In genomic region chr7:139769066-139769465, GRCh38 we compare ENCODE assay signal across 1 cellular context.
TF ChIP-seq lines count a peak whose summit lies in the region.

No MANE protein-coding gene starts in this region.

TF ChIP-seq in IMR-90, 13 proteins besides CTCF, POLR2A, EP300 and RAD21 (continued from another document):
- TF ChIP-seq, protein P1, sequence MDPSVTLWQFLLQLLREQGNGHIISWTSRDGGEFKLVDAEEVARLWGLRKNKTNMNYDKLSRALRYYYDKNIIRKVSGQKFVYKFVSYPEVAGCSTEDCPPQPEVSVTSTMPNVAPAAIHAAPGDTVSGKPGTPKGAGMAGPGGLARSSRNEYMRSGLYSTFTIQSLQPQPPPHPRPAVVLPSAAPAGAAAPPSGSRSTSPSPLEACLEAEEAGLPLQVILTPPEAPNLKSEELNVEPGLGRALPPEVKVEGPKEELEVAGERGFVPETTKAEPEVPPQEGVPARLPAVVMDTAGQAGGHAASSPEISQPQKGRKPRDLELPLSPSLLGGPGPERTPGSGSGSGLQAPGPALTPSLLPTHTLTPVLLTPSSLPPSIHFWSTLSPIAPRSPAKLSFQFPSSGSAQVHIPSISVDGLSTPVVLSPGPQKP (IDR thresholded peaks at IDR 0.05; ENCODE audit: borderline replicate concordance, low read depth, low read length), result no peak
- TF ChIP-seq MAFK (IDR thresholded peaks at IDR 0.05; ENCODE audit: low read depth, low read length), result no peak
- TF ChIP-seq NFE2L2 (IDR thresholded peaks at IDR 0.05; ENCODE audit: low read depth, low read length), result no peak
- TF ChIP-seq MXI1 (IDR thresholded peaks at IDR 0.05; ENCODE audit: borderline replicate concordance, low read depth, low read length), result no peak
- no peak for TF ChIP-seq BHLHE40 (IDR thresholded peaks at IDR 0.05; ENCODE audit: low read depth, low read length)
- TF ChIP-seq RFX5 (IDR thresholded peaks at IDR 0.05; ENCODE audit: low read depth, low read length), result no peak
- no peak for TF ChIP-seq MAZ (IDR thresholded peaks at IDR 0.05; ENCODE audit: borderline replicate concordance, low read depth, low read length)
- no peak for TF ChIP-seq CEBPB (IDR thresholded peaks at IDR 0.05; ENCODE audit: low read depth, low read length)
